Comparison of ENCODE assay signal across 9 cellular contexts in genomic region chr7:129213828-129214227, GRCh38. TPM values are rescaled to one million over a fixed set of nuclear protein-coding genes. Genes with fewer than 3 reads are reported as not detected.
DNase-seq lines count a peak whose midpoint lies in the region; ATAC-seq and TF ChIP-seq lines count a peak whose summit lies in the region.
"Had no signal": no experiment of that assay in that cellular context is flagged by ENCODE, and none has a peak within 500 bp of the region (broad histone marks: within the 10 kb centered on the region; RNA-seq: fewer than 3 reads in every experiment).

No MANE protein-coding gene starts in this region.

- POLR2A ChIA-PET in Panc1 (lab: Charles Lee) = no interaction called here

- in situ Hi-C loops in Caki2 (cut with HindIII; ENCODE audit: low pct_unique_long_range_greater_than_20kb, low sequenced_read_pairs) = no loop called here
- in situ Hi-C loops in Panc1 (cut with HindIII; ENCODE audit: low pct_unique_long_range_greater_than_20kb, low sequenced_read_pairs) = no loop called here
- in situ Hi-C loops in gastrocnemius medialis (cut with MboI; ENCODE audit: low sequenced_read_pairs in 4 of 4) = loop anchor here in 3 of 4 donors (10.0 to 25.0 kb wide), 4 partner anchors 81 to 261 kb away; no protein-coding TSS in a partner anchor

- CTCF ChIA-PET in Panc1 (lab: Charles Lee) = interaction anchor here (0.6 to 1.3 kb wide), 5 partner anchors 11 to 675 kb away, joined by 3 to 12 read pairs (median 9); partner anchors contain the start of gene AHCYL2

- BruUV-seq in Panc1 (replicated peaks; lab: Mats Ljungman, UMichigan) = no TSS peak

- no peaks in the 10 kb centered on the region for H3K36me3 ChIP-seq in Panc1 (ENCODE audit: control insufficient read depth, insufficient read depth, low read length)
- H3K36me3 ChIP-seq in gastrocnemius medialis = no peaks in the 10 kb centered on the region

- H3K4me3 ChIP-seq in Panc1 (ENCODE audit: low read depth in 2 of 2, low read length in 2 of 2) (no peak overlapping the region), gastrocnemius medialis (no peak overlapping the region)

- H3K9me3 ChIP-seq in Panc1 (ENCODE audit: control insufficient read depth, insufficient read depth, low read depth, low read length) (no peaks in the 10 kb centered on the region), gastrocnemius medialis (no peaks in the 10 kb centered on the region)

- ATAC-seq in Panc1 = peak; percentile 70
- ATAC-seq in gastrocnemius medialis = no peak
- ATAC-seq in GM21526 (IDR thresholded peaks at IDR 0.05; ENCODE audit: low FRiP score, unreplicated experiment) = no peak

- intact Hi-C loops in Panc1 (cut with micrococcal nuclease; ENCODE audit: unreplicated experiment) = no loop called here
- intact Hi-C loops in gastrocnemius medialis (cut with DNase I; ENCODE audit: low total_unique reads) = no loop called here

- H3K27me3 ChIP-seq in Panc1 (ENCODE audit: control insufficient read depth, insufficient read depth, low read length) (no peaks in the 10 kb centered on the region), gastrocnemius medialis (no peaks in the 10 kb centered on the region)

- TF ChIP-seq POLR2A in gastrocnemius medialis (IDR thresholded peaks at IDR 0.05) = no peak

- H3K27ac ChIP-seq in Panc1 (ENCODE audit: low read length) = no peak overlapping the region
- no peak overlapping the region for H3K27ac ChIP-seq in gastrocnemius medialis

- DNase-seq in Caki2 (ENCODE audit: low read depth) (peak; percentile 37), GM20000 (ENCODE audit: low spot score) (no peak), Panc1 (ENCODE audit: low read depth, low spot score) (no peak), iPS-NIHi11 (ENCODE audit: low spot score) (peak; percentile 55), gastrocnemius medialis (no peak), ureter (ENCODE audit: low spot score) (no peak), cerebellum (ENCODE audit: low spot score) (no peak)
- DNase-seq: activated CD4-positive, alpha-beta T cell treated with anti-CD3 and anti-CD28 coated beads for 4 hours had no signal

- TF ChIP-seq CTCF in GM20000 (IDR thresholded peaks at IDR 0.05; ENCODE audit: extremely low read depth, missing control alignments) (peak; percentile 17), Panc1 (IDR thresholded peaks at IDR 0.05) (peak; percentile 59), gastrocnemius medialis (IDR thresholded peaks at IDR 0.05 in 4 of 5, conservative IDR thresholded peaks at IDR 0.05 in 1 of 5) (no peak)

- H3K4me1 ChIP-seq in Panc1 (ENCODE audit: control insufficient read depth, insufficient read depth, low read length) = no peaks in the 10 kb centered on the region; the same call in 1 of the 2 replicates
- H3K4me1 ChIP-seq in gastrocnemius medialis = peaks cover 0 to 3% of the 10 kb centered on the region in 2 donors

RNA-seq across cellular contexts. Expression of gene AHCYL2, which starts 11.0 kb away (rescaled TPM):
- total RNA-seq in Caki2 (2014; rRNA removed; shearing (Covaris generic); ENCODE audit: low replicate concordance) = 3.9 and 7.2 TPM in 2 replicates
- 20.2 TPM for total RNA-seq in Panc1 (2021; ENCODE audit: unreplicated experiment)
- polyA plus RNA-seq in Panc1 (2012; ENCODE audit: insufficient read length) = 12.5 TPM
- 10 to 100 TPM; 22.7 to 41.0 (median 35.7) TPM for total RNA-seq in gastrocnemius medialis
- 19.3 TPM for total RNA-seq in ureter
- 35.9 TPM for total RNA-seq in cerebellum

RNA-seq across cellular contexts. Expression of gene SMO, which starts 25.4 kb away (rescaled TPM):
- total RNA-seq in Caki2 (2014; rRNA removed; shearing (Covaris generic); ENCODE audit: low replicate concordance) = 47.7 and 62.3 TPM in 2 replicates
- 2.9 TPM for total RNA-seq in Panc1 (2021; ENCODE audit: unreplicated experiment)
- polyA plus RNA-seq in Panc1 (2012; ENCODE audit: insufficient read length) = 4.0 TPM
- 1 to 10 TPM; 1.1 to 1.6 (median 1.2) TPM for total RNA-seq in gastrocnemius medialis
- 12.5 TPM for total RNA-seq in ureter
- total RNA-seq in cerebellum = 20.0 TPM

Comparison
In these comparisons a context has a peak if more than half of its experiments do, and no peak if none do; other contexts are left out.
1. DNase-seq: peak in Caki2 (single experiment) and iPS-NIHi11 (single experiment); none in GM20000 (single experiment), Panc1 (single experiment), gastrocnemius medialis (0 of 2), ureter (single experiment) and cerebellum (single experiment).
2. CTCF ChIP-seq: peak in GM20000 (single experiment) and Panc1 (single experiment); none in gastrocnemius medialis (0 of 5).
3. in situ Hi-C loops: an anchor here in gastrocnemius medialis (10.0 to 25.0 kb wide); none called in Caki2 and Panc1.